In the genomic region with DNA sequence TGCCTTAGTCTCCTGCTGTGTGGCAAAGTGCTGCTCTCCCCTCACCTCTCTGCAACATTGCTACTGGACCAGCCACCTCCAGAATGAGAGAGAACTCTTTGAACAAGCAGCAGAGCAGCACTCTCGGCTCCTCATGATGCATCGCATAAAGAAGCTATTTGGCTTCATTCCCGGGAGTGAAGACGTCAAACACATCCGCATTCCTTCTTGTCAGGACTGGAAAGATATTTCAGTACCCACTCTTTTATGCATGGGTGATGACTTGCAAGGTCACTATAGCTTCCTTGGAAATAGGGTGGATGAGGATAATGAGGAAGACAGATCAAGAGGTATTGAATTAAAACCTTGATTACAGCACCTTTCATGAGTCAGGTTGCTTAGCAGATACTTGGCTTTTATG, we compare ENCODE assay signal across 10 cellular contexts.
DNase-seq lines count a peak whose midpoint lies in the region; ATAC-seq, FAIRE-seq and TF ChIP-seq lines count a peak whose summit lies in the region.
"Had no signal": no experiment of that assay in that cellular context is flagged by ENCODE, and none has a peak within 500 bp of the region (broad histone marks: within the 10 kb centered on the region; RNA-seq: fewer than 3 reads in every experiment).

No MANE protein-coding gene starts in this region.

- H3K4me3 ChIP-seq in foreskin fibroblast (ENCODE audit: low read depth in 1 of 2, low read length in 2 of 2) (no peak overlapping the region), retinal pigment epithelial cell (ENCODE audit: low read length) (no peak overlapping the region)

- TF ChIP-seq CTCF in foreskin fibroblast (IDR thresholded peaks at IDR 0.05; ENCODE audit: low read depth, low read length), result no peak
- no peak for TF ChIP-seq CTCF in retinal pigment epithelial cell (conservative IDR thresholded peaks at IDR 0.05; ENCODE audit: low read depth, low read length)

- no peak for TF ChIP-seq POLR2A in H54 (IDR thresholded peaks at IDR 0.05; ENCODE audit: low read depth, low read length)

- peak; percentile 16 for DNase-seq in H54 (ENCODE audit: insufficient read length, low spot score)
- DNase-seq in RCC 7860 (ENCODE audit: low spot score), result peak; percentile 76
- peak; percentile 96 to 97 for DNase-seq in foreskin fibroblast
- DNase-seq in retinal pigment epithelial cell (ENCODE audit: low read depth), result peak; percentile 91
- no peak for DNase-seq in NCI-H1436 (lab: John Stamatoyannopoulos, UW)
- no peak for DNase-seq in T-helper 1 cell
- DNase-seq in nucleus accumbens (lab: John Stamatoyannopoulos, UW), result no peak
- DNase-seq: activated T-cell treated with anti-CD3 and anti-CD28 coated beads, Interleukin-2, amount 50 U/mL, for 72 hours had no signal

- no peak for ATAC-seq in HG03460 (IDR thresholded peaks at IDR 0.05; ENCODE audit: unreplicated experiment)
- ATAC-seq: activated T-cell treated with anti-CD3 and anti-CD28 coated beads, Interleukin-2, amount 50 U/mL, for 72 hours had no signal

- FAIRE-seq in H54 (lab: Jason Lieb, UNC), result peak; percentile 97
- FAIRE-seq in RCC 7860 (lab: Jason Lieb, UNC), result peak; percentile 83
- FAIRE-seq: GM18507 had no signal

Comparison
In these comparisons a context has a peak if more than half of its experiments do, and no peak if none do; other contexts are left out.
1. DNase-seq: peak in H54 (single experiment), RCC 7860 (single experiment), foreskin fibroblast (2 of 2) and retinal pigment epithelial cell (single experiment); none in NCI-H1436 (single experiment), T-helper 1 cell (0 of 5) and nucleus accumbens (0 of 56).